ENCODE assay signal across 6 cellular contexts in the genomic region with DNA sequence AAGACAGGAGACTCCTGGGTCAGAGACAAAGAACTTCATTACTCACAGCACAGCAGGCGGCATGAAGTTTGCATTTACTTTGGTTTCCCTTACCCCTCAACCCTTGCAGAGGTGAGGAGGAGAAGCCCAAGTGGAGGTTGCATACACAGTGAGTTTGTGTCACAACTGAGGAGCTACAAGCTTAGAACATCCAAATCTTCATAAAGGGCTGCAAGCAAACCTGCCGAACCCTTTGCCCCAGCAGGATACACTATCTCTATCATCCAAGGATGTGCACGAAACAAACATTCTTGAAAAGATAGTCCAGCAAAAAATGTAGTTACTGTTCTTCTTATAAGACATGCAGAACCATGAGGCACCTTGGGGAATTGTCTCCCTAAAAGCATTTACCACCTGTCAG.
"Had no signal": no experiment of that assay in that cellular context is flagged by ENCODE, and none has a peak within 500 bp of the region (broad histone marks: within the 10 kb centered on the region; RNA-seq: fewer than 3 reads in every experiment).

No MANE protein-coding gene starts in this region.

- H3K4me3 ChIP-seq: K562 had no signal

- H3K27ac ChIP-seq: HL-60, KMS-11 had no signal

- DNase-seq: IMR-90, KBM-7, KG1 had no signal
